ENCODE assay signal across 1 cellular context in the genomic region with DNA sequence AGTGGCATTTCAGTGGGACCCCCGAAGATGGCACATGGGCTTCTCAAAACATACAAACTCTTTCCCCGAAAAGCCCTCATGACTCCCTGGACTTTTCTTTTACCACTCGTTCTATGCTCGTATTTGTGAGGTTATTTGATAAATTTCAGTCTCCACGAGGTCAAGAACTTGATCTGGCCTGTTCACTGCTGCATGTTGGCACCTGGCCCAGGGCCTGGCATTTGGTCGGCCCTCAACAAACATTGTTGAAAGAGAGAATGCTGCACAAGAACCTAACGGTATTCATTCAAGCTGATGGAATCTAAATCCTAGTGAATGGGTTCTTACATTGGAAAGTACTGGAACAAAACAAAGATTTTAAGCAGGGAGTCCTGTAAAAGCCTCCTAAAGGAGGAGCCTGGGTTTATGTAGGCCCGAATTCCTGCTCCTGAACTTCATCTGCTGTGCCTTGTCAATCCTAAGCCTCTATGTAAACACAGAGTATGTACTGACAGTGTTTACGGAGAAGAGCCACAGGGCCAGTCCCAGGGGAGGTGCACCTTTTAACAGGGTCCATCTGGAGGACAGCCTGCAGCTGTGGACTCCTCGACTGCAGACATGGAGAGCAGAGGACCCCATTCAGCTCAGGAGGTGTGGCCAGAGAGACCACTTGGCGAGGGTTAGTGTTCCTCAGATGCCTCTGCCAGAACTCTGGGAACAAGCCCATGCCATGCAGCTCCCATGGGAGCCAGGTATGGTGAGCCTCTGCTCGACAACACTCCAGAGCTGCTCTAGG.
TF ChIP-seq lines count a peak whose summit lies in the region.

No MANE protein-coding gene starts in this region.

TF ChIP-seq in HepG2, 621 proteins besides CTCF, POLR2A, EP300 and RAD21 (continued from another document and continues in another):
- TF ChIP-seq ZNF709 (CRISPR knock-in tag; IDR thresholded peaks at IDR 0.05) (no peak), RBM22 (optimal IDR thresholded peaks at IDR 0.05; ENCODE audit: low read length) (no peak), TGIF2 (CRISPR knock-in tag; IDR thresholded peaks at IDR 0.05) (no peak), AKAP8 (CRISPR knock-in tag; IDR thresholded peaks at IDR 0.05) (0 out of 2 replicates have a peak, but pooled peaks have one; percentile 50), DDIT3 (CRISPR knock-in tag; IDR thresholded peaks at IDR 0.05) (no peak), ZNF143 (CRISPR knock-in tag; IDR thresholded peaks at IDR 0.05) (no peak), MZF1 (CRISPR knock-in tag; IDR thresholded peaks at IDR 0.05; ENCODE audit: borderline replicate concordance) (no peak), ZNF761 (CRISPR knock-in tag; conservative IDR thresholded peaks at IDR 0.05) (no peak), MNT (IDR thresholded peaks at IDR 0.05) (no peak), ZNF644 (CRISPR knock-in tag; IDR thresholded peaks at IDR 0.05; ENCODE audit: low read depth) (peak; percentile 37; the same call in 1 of the 2 replicates), ZNF776 (CRISPR knock-in tag; IDR thresholded peaks at IDR 0.05) (peak; percentile 63; the same call in 1 of the 2 replicates), MAZ (IDR thresholded peaks at IDR 0.05; ENCODE audit: borderline replicate concordance, low read depth, low read length) (no peak), MAZ (CRISPR knock-in tag; IDR thresholded peaks at IDR 0.05; ENCODE audit: low read depth) (no peak), ZNF225 (CRISPR knock-in tag; IDR thresholded peaks at IDR 0.05) (no peak), ESRRA (CRISPR knock-in tag; IDR thresholded peaks at IDR 0.05; ENCODE audit: low read depth) (peak; percentile 67; the same call in 1 of the 2 replicates), ZNF615 (CRISPR knock-in tag; IDR thresholded peaks at IDR 0.05; ENCODE audit: borderline replicate concordance) (no peak), CENPX (CRISPR knock-in tag; IDR thresholded peaks at IDR 0.05) (no peak), RFXAP (CRISPR knock-in tag; IDR thresholded peaks at IDR 0.05; ENCODE audit: borderline replicate concordance) (0 out of 2 replicates have a peak, but pooled peaks have one; percentile 25), NFATC3 (CRISPR knock-in tag; IDR thresholded peaks at IDR 0.05) (no peak), TOPORS (CRISPR knock-in tag; IDR thresholded peaks at IDR 0.05) (no peak; the same call in 1 of the 2 replicates), YY1 (IDR thresholded peaks at IDR 0.05; ENCODE audit: insufficient read depth, insufficient replicate concordance, low read depth, low read length) (no peak), CHCHD3 (CRISPR knock-in tag; IDR thresholded peaks at IDR 0.05) (no peak), MIER3 (CRISPR knock-in tag; IDR thresholded peaks at IDR 0.05; ENCODE audit: borderline replicate concordance) (peak; percentile 41; the same call in 1 of the 2 replicates), FLYWCH1 (CRISPR knock-in tag; IDR thresholded peaks at IDR 0.05) (no peak), FOXA3 (CRISPR knock-in tag; IDR thresholded peaks at IDR 0.05) (peak; percentile 98), NRL (CRISPR knock-in tag; IDR thresholded peaks at IDR 0.05; ENCODE audit: borderline replicate concordance) (no peak), ZNF567 (CRISPR knock-in tag; IDR thresholded peaks at IDR 0.05; ENCODE audit: borderline replicate concordance) (no peak), KDM2A (CRISPR knock-in tag; IDR thresholded peaks at IDR 0.05; ENCODE audit: borderline replicate concordance, low read depth) (0 out of 2 replicates have a peak, but pooled peaks have one; percentile 49), FOXK1 (CRISPR knock-in tag; IDR thresholded peaks at IDR 0.05; ENCODE audit: borderline replicate concordance, low read depth) (peak; percentile 64; the same call in 1 of the 2 replicates), BRCA1 (CRISPR knock-in tag; IDR thresholded peaks at IDR 0.05) (no peak), ZSCAN29 (CRISPR knock-in tag; conservative IDR thresholded peaks at IDR 0.05) (no peak), GZF1 (CRISPR knock-in tag; IDR thresholded peaks at IDR 0.05) (no peak), SRSF1 (optimal IDR thresholded peaks at IDR 0.05; ENCODE audit: low read depth, low read length) (peak; percentile 22), FOSL2 (CRISPR knock-in tag; IDR thresholded peaks at IDR 0.05) (0 out of 2 replicates have a peak, but pooled peaks have one; percentile 31), ZNF547 (CRISPR knock-in tag; IDR thresholded peaks at IDR 0.05) (no peak), MATR3 (CRISPR knock-in tag; IDR thresholded peaks at IDR 0.05) (no peak), MEIS1 (CRISPR knock-in tag; IDR thresholded peaks at IDR 0.05; ENCODE audit: borderline replicate concordance) (peak; percentile 79; the same call in 1 of the 2 replicates), KDM5B (CRISPR knock-in tag; IDR thresholded peaks at IDR 0.05; ENCODE audit: borderline replicate concordance) (peak; percentile 37; the same call in 1 of the 2 replicates), GTF2F1 (IDR thresholded peaks at IDR 0.05; ENCODE audit: low read length) (no peak), U2AF1 (optimal IDR thresholded peaks at IDR 0.05; ENCODE audit: low read depth, low read length) (no peak), THAP8 (CRISPR knock-in tag; IDR thresholded peaks at IDR 0.05; ENCODE audit: borderline replicate concordance) (no peak), HNRNPUL1 (IDR thresholded peaks at IDR 0.05; ENCODE audit: low read depth, low read length) (no peak), KLF16 (CRISPR knock-in tag; IDR thresholded peaks at IDR 0.05) (peak in 1 of 2 experiments; percentile 36; a peak in 1 of 4 replicates), HHEX (CRISPR knock-in tag; IDR thresholded peaks at IDR 0.05) (0 out of 2 replicates have a peak, but pooled peaks have one; percentile 47), TFAP4 (IDR thresholded peaks at IDR 0.05; ENCODE audit: borderline replicate concordance, low read depth) (peak; percentile 75; the same call in 1 of the 2 replicates), NR2C2 (CRISPR knock-in tag; IDR thresholded peaks at IDR 0.05; ENCODE audit: borderline replicate concordance) (0 out of 2 replicates have a peak, but pooled peaks have one; percentile 34), ZGPAT (CRISPR knock-in tag; IDR thresholded peaks at IDR 0.05) (peak; percentile 62), ZNF101 (CRISPR knock-in tag; IDR thresholded peaks at IDR 0.05; ENCODE audit: borderline replicate concordance, low read depth) (no peak), ZNF12 (CRISPR knock-in tag; IDR thresholded peaks at IDR 0.05) (no peak), ZBTB33 (CRISPR knock-in tag; IDR thresholded peaks at IDR 0.05) (no peak)
- TF ChIP-seq, protein P1, sequence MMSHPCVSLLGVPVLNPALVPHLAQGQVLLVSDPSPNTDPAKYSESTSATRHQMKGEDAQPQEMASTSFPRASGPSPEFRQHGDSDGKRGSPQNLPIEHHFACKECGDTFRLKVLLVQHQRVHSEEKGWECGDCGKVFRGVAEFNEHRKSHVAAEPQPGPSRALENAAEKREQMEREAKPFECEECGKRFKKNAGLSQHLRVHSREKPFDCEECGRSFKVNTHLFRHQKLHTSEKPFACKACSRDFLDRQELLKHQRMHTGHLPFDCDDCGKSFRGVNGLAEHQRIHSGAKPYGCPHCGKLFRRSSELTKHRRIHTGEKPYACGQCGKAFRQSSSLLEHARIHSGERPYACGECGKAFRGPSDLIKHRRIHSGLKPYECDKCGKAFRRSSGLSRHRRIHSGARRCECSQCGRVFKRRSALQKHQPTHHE (CRISPR knock-in tag; IDR thresholded peaks at IDR 0.05; ENCODE audit: borderline replicate concordance): no peak
- TF ChIP-seq, protein P2, sequence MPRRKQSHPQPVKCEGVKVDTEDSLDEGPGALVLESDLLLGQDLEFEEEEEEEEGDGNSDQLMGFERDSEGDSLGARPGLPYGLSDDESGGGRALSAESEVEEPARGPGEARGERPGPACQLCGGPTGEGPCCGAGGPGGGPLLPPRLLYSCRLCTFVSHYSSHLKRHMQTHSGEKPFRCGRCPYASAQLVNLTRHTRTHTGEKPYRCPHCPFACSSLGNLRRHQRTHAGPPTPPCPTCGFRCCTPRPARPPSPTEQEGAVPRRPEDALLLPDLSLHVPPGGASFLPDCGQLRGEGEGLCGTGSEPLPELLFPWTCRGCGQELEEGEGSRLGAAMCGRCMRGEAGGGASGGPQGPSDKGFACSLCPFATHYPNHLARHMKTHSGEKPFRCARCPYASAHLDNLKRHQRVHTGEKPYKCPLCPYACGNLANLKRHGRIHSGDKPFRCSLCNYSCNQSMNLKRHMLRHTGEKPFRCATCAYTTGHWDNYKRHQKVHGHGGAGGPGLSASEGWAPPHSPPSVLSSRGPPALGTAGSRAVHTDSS (CRISPR knock-in tag; conservative IDR thresholded peaks at IDR 0.05): no peak
- TF ChIP-seq, protein P3, sequence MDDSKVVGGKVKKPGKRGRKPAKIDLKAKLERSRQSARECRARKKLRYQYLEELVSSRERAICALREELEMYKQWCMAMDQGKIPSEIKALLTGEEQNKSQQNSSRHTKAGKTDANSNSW (CRISPR knock-in tag; IDR thresholded peaks at IDR 0.05; ENCODE audit: borderline replicate concordance): no peak
- TF ChIP-seq, protein P4, sequence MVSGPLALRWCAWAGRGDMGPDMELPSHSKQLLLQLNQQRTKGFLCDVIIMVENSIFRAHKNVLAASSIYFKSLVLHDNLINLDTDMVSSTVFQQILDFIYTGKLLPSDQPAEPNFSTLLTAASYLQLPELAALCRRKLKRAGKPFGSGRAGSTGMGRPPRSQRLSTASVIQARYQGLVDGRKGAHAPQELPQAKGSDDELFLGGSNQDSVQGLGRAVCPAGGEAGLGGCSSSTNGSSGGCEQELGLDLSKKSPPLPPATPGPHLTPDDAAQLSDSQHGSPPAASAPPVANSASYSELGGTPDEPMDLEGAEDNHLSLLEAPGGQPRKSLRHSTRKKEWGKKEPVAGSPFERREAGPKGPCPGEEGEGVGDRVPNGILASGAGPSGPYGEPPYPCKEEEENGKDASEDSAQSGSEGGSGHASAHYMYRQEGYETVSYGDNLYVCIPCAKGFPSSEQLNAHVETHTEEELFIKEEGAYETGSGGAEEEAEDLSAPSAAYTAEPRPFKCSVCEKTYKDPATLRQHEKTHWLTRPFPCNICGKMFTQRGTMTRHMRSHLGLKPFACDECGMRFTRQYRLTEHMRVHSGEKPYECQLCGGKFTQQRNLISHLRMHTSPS (CRISPR knock-in tag; IDR thresholded peaks at IDR 0.05; ENCODE audit: low read depth): 0 out of 2 replicates have a peak, but pooled peaks have one; percentile 14
- TF ChIP-seq, protein P5, sequence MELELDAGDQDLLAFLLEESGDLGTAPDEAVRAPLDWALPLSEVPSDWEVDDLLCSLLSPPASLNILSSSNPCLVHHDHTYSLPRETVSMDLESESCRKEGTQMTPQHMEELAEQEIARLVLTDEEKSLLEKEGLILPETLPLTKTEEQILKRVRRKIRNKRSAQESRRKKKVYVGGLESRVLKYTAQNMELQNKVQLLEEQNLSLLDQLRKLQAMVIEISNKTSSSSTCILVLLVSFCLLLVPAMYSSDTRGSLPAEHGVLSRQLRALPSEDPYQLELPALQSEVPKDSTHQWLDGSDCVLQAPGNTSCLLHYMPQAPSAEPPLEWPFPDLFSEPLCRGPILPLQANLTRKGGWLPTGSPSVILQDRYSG (CRISPR knock-in tag; IDR thresholded peaks at IDR 0.05): no peak
